ENCODE assay signal across 9 cellular contexts in the genomic region with DNA sequence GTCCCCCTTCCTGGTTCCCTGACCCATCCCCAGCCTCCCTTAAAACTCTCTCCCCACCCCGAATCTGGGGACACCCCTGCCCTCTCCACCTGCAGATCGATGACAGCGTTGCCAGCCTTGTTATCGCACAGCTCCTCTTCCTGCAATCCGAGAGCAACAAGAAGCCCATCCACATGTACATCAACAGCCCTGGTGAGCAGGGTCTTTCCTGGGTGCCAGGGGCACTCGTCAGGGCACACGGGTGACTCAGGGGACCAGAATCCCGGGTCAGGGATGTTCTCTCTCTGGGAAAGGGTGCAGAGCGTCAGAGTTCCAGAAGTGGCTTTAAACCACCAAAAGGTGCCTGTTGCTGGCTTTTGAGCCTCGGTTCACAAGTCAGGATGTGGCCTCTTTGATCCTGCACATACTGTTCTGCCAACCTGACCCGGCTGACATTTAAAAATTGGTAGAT. TPM values are rescaled to one million over a fixed set of nuclear protein-coding genes. Genes with fewer than 3 reads are reported as not detected.
DNase-seq lines count a peak whose midpoint lies in the region; FAIRE-seq and TF ChIP-seq lines count a peak whose summit lies in the region.
"Had no signal": no experiment of that assay in that cellular context is flagged by ENCODE, and none has a peak within 500 bp of the region (broad histone marks: within the 10 kb centered on the region; RNA-seq: fewer than 3 reads in every experiment).

No MANE protein-coding gene starts in this region.

- peak overlapping the region; percentile 82 for H3K4me3 ChIP-seq in GM08714 (ENCODE audit: low read length)
- peak overlapping the region; percentile 63 to 92 (median 68) for H3K4me3 ChIP-seq in H1 (ENCODE audit: extremely low read depth in 1 of 4, insufficient read depth in 2 of 4, low read depth in 3 of 4, low read length in 4 of 4)
- H3K4me3 ChIP-seq in osteoblast (ENCODE audit: insufficient read depth, low read length) = peak overlapping the region; percentile 85

- H3K36me3 ChIP-seq in H1 (ENCODE audit: control insufficient read depth in 2 of 4, insufficient read depth in 4 of 4, low read length in 3 of 4) (peaks cover 5 to 25% (median 11%) of the 10 kb centered on the region in 4 experiments; a peak in 6 of 8 replicates), osteoblast (ENCODE audit: insufficient read depth, low read length) (peaks cover 25% of the 10 kb centered on the region)

- H3K27me3 ChIP-seq in H1 (replicated peaks in 1 of 4; ENCODE audit: control insufficient read depth in 3 of 4, extremely low read depth in 1 of 4, insufficient read depth in 3 of 4, low read length in 3 of 4) = no peaks in the 10 kb centered on the region
- no peaks in the 10 kb centered on the region for H3K27me3 ChIP-seq in osteoblast (ENCODE audit: insufficient read depth, low read length)

- TF ChIP-seq EP300 in H1 (IDR thresholded peaks at IDR 0.05; ENCODE audit: borderline replicate concordance in 1 of 2, low read depth in 2 of 2, low read length in 2 of 2) = no peak

- peak overlapping the region in 2 of 4 experiments; percentile 49 to 55; a peak in 5 of 7 replicates for H3K9ac ChIP-seq in H1 (replicated peaks in 1 of 4; ENCODE audit: extremely low read depth in 1 of 4, low read depth in 3 of 4, low read length in 3 of 4)

- no peaks in the 10 kb centered on the region for H3K9me3 ChIP-seq in H1 (ENCODE audit: insufficient read depth in 2 of 2, low read depth in 1 of 2, low read length in 1 of 2)
- H3K9me3 ChIP-seq in osteoblast (ENCODE audit: low read depth, low read length) = no peaks in the 10 kb centered on the region

- H3K4ac ChIP-seq in H1 (replicated peaks; ENCODE audit: insufficient read length, low read depth, low read length) = no peak overlapping the region

- CTCF ChIA-PET in H1 (lab: Charles Lee; ENCODE audit: partially characterized antibody) = interaction anchor here (0.6 to 1.5 kb wide), 3 partner anchors 18 to 144 kb away, joined by 3 to 7 read pairs (median 4); no protein-coding TSS in a partner anchor

- no peak for TF ChIP-seq RAD21 in H1 (IDR thresholded peaks at IDR 0.05 in 1 of 2, conservative IDR thresholded peaks at IDR 0.05 in 1 of 2; ENCODE audit: low read depth in 2 of 2, low read length in 2 of 2)

- no peak overlapping the region for H3K18ac ChIP-seq in H1 (ENCODE audit: extremely low read depth, low read length)

- no peak for FAIRE-seq in H1 (lab: Jason Lieb, UNC)

- H4K20me1 ChIP-seq in H1 (replicated peaks in 1 of 2; ENCODE audit: control insufficient read depth in 1 of 2, insufficient read depth in 2 of 2, low read length in 2 of 2) (peaks cover 0 to 1% of the 10 kb centered on the region in 2 experiments), osteoblast (ENCODE audit: insufficient read depth, low read length) (no peaks in the 10 kb centered on the region)

- DNase-seq in T-helper 2 cell (peak in 3 of 5 experiments; percentile 28 to 71 (median 52)), H1 (ENCODE audit: low read depth in 1 of 2, low spot score in 2 of 2) (no peak), osteoblast (ENCODE audit: insufficient read length, low spot score, missing footprints) (peak; percentile 56), NCI-H1048 (lab: John Stamatoyannopoulos, UW) (no peak), dedifferentiated amniotic fluid mesenchymal stem cell (ENCODE audit: extremely low spot score) (no peak), amygdala (lab: John Stamatoyannopoulos, UW) (no peak), NCI-H1417 treated with DMSO at 0.1 percent for 48 hours (lab: John Stamatoyannopoulos, UW) (no peak)

- no peak overlapping the region for H3K27ac ChIP-seq in H1 (ENCODE audit: low read depth, low read length)
- peak overlapping the region; percentile 51 for H3K27ac ChIP-seq in osteoblast (ENCODE audit: low read depth, low read length)

- TF ChIP-seq CTCF in H1 (IDR thresholded peaks at IDR 0.05; ENCODE audit: control extremely low read depth in 1 of 3, insufficient read depth in 1 of 3, low read depth in 1 of 3, low read length in 3 of 3) = no peak
- no peak for TF ChIP-seq CTCF in osteoblast (IDR thresholded peaks at IDR 0.05; ENCODE audit: extremely low read depth, low read depth, low read length)

- peaks cover 4% of the 10 kb centered on the region for H3K79me1 ChIP-seq in H1 (ENCODE audit: low read depth, low read length)

- no peak overlapping the region for H2BK5ac ChIP-seq in H1 (ENCODE audit: low read depth, low read length)

- no peak overlapping the region for H3K14ac ChIP-seq in H1 (ENCODE audit: insufficient read length)

- WGBS in H1 (ENCODE audit: extremely low coverage in 1 of 2, insufficient coverage in 1 of 2, insufficient read length in 1 of 2, insufficient replicate concordance in 2 of 2, low coverage in 1 of 2, low lambda C conversion rate in 2 of 2, missing lambda C conversion rate in 1 of 2), 2 experiments = 69% methylated on average over 11 of the region's 11 CpGs; no CpG with 5 or more reads in 1 of the 2 experiments

- no peak overlapping the region for H2AK5ac ChIP-seq in H1 (ENCODE audit: low read depth, low read length)

- H3K4me2 ChIP-seq in H1 (ENCODE audit: insufficient read depth in 1 of 2, low read depth in 2 of 2, low read length in 2 of 2) (peak overlapping the region; percentile 89 to 94), osteoblast (ENCODE audit: insufficient read depth, low read length) (peak overlapping the region; percentile 94)

- H2AFZ ChIP-seq in H1 (ENCODE audit: low read length) = no peak overlapping the region
- H2AFZ ChIP-seq in osteoblast (ENCODE audit: low read length) = peak overlapping the region; percentile 87

- peak overlapping the region; percentile 39 for H3K56ac ChIP-seq in H1 (replicated peaks; ENCODE audit: insufficient read length, low read depth, low read length)

- H4K5ac ChIP-seq in H1 (ENCODE audit: insufficient read length, low read depth, low read length) = no peak overlapping the region

- TF ChIP-seq POLR2A in H1 (IDR thresholded peaks at IDR 0.05; ENCODE audit: control extremely low read depth in 1 of 2, low read depth in 2 of 2, low read length in 2 of 2) = no peak

- H4K8ac ChIP-seq in H1 (ENCODE audit: extremely low read depth, insufficient read depth, low read length) = no peak overlapping the region

- POLR2A ChIA-PET in H1 (lab: Charles Lee; ENCODE audit: partially characterized antibody) = interaction anchor here (1.2 to 1.9 kb wide), 2 partner anchors 10 to 416 kb away, joined by 3 to 10 read pairs; a partner anchor contains a TSS

- peaks cover 5% of the 10 kb centered on the region; the same call in 1 of the 2 replicates for H3K23me2 ChIP-seq in H1 (ENCODE audit: low read depth, low read length)

- H3K4me1 ChIP-seq in H1 (replicated peaks in 1 of 4; ENCODE audit: control insufficient read depth in 3 of 4, insufficient read depth in 4 of 4, low read length in 3 of 4) = peaks cover 0 to 2% (median 1%) of the 10 kb centered on the region in 4 experiments; a peak in 2 of 7 replicates
- H3K4me1 ChIP-seq in osteoblast (ENCODE audit: insufficient read depth, low read length) = peaks cover 5% of the 10 kb centered on the region

- no peak overlapping the region for H3K23ac ChIP-seq in H1 (ENCODE audit: insufficient read length)

- no peak overlapping the region for H2BK20ac ChIP-seq in H1 (ENCODE audit: low read length)

- no peak overlapping the region for H2BK120ac ChIP-seq in H1 (replicated peaks; ENCODE audit: low read depth, low read length)

- 0 out of 2 replicates have a peak overlapping the region, but pooled peaks have one; percentile 9 for H2BK12ac ChIP-seq in H1 (ENCODE audit: low read depth, low read length)

- H4K91ac ChIP-seq in H1 (replicated peaks; ENCODE audit: insufficient read length, low read length) = no peak overlapping the region

- H2BK15ac ChIP-seq in H1 (ENCODE audit: low read length) = no peak overlapping the region

- peaks cover 0 to 6% of the 10 kb centered on the region in 2 experiments; a peak in 2 of 4 replicates for H3K79me2 ChIP-seq in H1 (ENCODE audit: control insufficient read depth in 1 of 2, insufficient read depth in 2 of 2, low read length in 2 of 2)
- H3K79me2 ChIP-seq in osteoblast (ENCODE audit: insufficient read depth, low read length) = peaks cover 19% of the 10 kb centered on the region

RNA-seq across cellular contexts. Expression of a gene that starts 1.0 kb away (rescaled TPM):
- 86.3 and 88.7 TPM in 2 replicates for total RNA-seq in H1 (2021; fragmentation: NEBNext Ultra II Directional; extraction: Animal tissue kit (Norgen Biotek cat#: 25700))
- polyA plus RNA-seq in H1 (2011; rRNA removed) = 280 and 387 TPM in 2 replicates
- 164 TPM for polyA plus RNA-seq in H1 (2011; cell fraction: cytosol; rRNA removed)
- polyA plus RNA-seq in H1 (2011; cell fraction: nucleus; rRNA removed) = 121 TPM
- polyA plus RNA-seq in H1 (2012, experiment 1 of 2) = 66.2 to 76.4 TPM (median 68.1 TPM) in 4 replicates
- polyA plus RNA-seq in H1 (2012, experiment 2 of 2) = 93.6 TPM
- polyA plus RNA-seq in H1 (2013, experiment 1 of 2) = 135 TPM
- polyA plus RNA-seq in H1 (2013, experiment 2 of 2) = 140 TPM
- polyA minus RNA-seq in H1 (2011; rRNA and poly(A)+ RNA removed) = 21.4 and 24.7 TPM in 2 replicates
- 34.5 TPM for polyA minus RNA-seq in H1 (2011; cell fraction: cytosol; rRNA and poly(A)+ RNA removed)
- polyA minus RNA-seq in H1 (2011; cell fraction: nucleus; rRNA and poly(A)+ RNA removed) = 27.3 TPM
- 31.5 and 32.4 TPM in 2 replicates for total RNA-seq in osteoblast

RNA-seq across cellular contexts. Expression of a gene that starts 10.2 kb away (rescaled TPM):
- total RNA-seq in H1 (2021; fragmentation: NEBNext Ultra II Directional; extraction: Animal tissue kit (Norgen Biotek cat#: 25700)) = 66.3 and 75.6 TPM in 2 replicates
- polyA plus RNA-seq in H1 (2011; rRNA removed) = 100 and 145 TPM in 2 replicates
- polyA plus RNA-seq in H1 (2011; cell fraction: cytosol; rRNA removed) = 57.2 TPM
- polyA plus RNA-seq in H1 (2011; cell fraction: nucleus; rRNA removed) = 63.6 TPM
- polyA plus RNA-seq in H1 (2012, experiment 1 of 2) = 25.5 to 66.0 TPM (median 58.6 TPM) in 4 replicates
- 88.7 TPM for polyA plus RNA-seq in H1 (2012, experiment 2 of 2)
- 40.9 TPM for polyA plus RNA-seq in H1 (2013, experiment 1 of 2)
- 38.2 TPM for polyA plus RNA-seq in H1 (2013, experiment 2 of 2)
- polyA minus RNA-seq in H1 (2011; rRNA and poly(A)+ RNA removed) = 5.5 and 9.5 TPM in 2 replicates
- 29.0 TPM for polyA minus RNA-seq in H1 (2011; cell fraction: cytosol; rRNA and poly(A)+ RNA removed)
- polyA minus RNA-seq in H1 (2011; cell fraction: nucleus; rRNA and poly(A)+ RNA removed) = 16.0 TPM
- total RNA-seq in osteoblast = 48.9 and 52.1 TPM in 2 replicates

RNA-seq across cellular contexts. Expression of a gene that starts 13.4 kb away (rescaled TPM):
- total RNA-seq in H1 (2021; fragmentation: NEBNext Ultra II Directional; extraction: Animal tissue kit (Norgen Biotek cat#: 25700)) = 1.9 and 2.1 TPM in 2 replicates
- polyA plus RNA-seq in H1 (2011; rRNA removed) = 1.0 and 1.4 TPM in 2 replicates
- 0.67 TPM for polyA plus RNA-seq in H1 (2011; cell fraction: cytosol; rRNA removed)
- polyA plus RNA-seq in H1 (2011; cell fraction: nucleus; rRNA removed) = 1.1 TPM
- 1.0 to 1.3 TPM (median 1.1 TPM) in 4 replicates for polyA plus RNA-seq in H1 (2012, experiment 1 of 2)
- polyA plus RNA-seq in H1 (2012, experiment 2 of 2) = 1.2 TPM
- 0.83 TPM for polyA plus RNA-seq in H1 (2013, experiment 1 of 2)
- polyA plus RNA-seq in H1 (2013, experiment 2 of 2) = 0.81 TPM
- 0.51 and 0.54 TPM in 2 replicates for polyA minus RNA-seq in H1 (2011; rRNA and poly(A)+ RNA removed)
- polyA minus RNA-seq in H1 (2011; cell fraction: cytosol; rRNA and poly(A)+ RNA removed) = 2.6 TPM
- 0.60 TPM for polyA minus RNA-seq in H1 (2011; cell fraction: nucleus; rRNA and poly(A)+ RNA removed)
- 1.1 and 1.2 TPM in 2 replicates for total RNA-seq in osteoblast

RNA-seq across cellular contexts. Expression of a gene that starts 29.0 kb away (rescaled TPM):
- total RNA-seq in H1 (2021; fragmentation: NEBNext Ultra II Directional; extraction: Animal tissue kit (Norgen Biotek cat#: 25700)) = not detected in 2 replicates
- polyA plus RNA-seq in H1 (2011; rRNA removed) = 0.05 TPM in 1 of 2 replicates, not detected in the other
- not detected for polyA plus RNA-seq in H1 (2011; cell fraction: cytosol; rRNA removed)
- polyA plus RNA-seq in H1 (2011; cell fraction: nucleus; rRNA removed) = not detected
- not detected in 4 replicates for polyA plus RNA-seq in H1 (2012, experiment 1 of 2)
- polyA plus RNA-seq in H1 (2012, experiment 2 of 2) = not detected
- polyA plus RNA-seq in H1 (2013, experiment 1 of 2) = not detected
- not detected for polyA plus RNA-seq in H1 (2013, experiment 2 of 2)
- polyA minus RNA-seq in H1 (2011; rRNA and poly(A)+ RNA removed) = not detected in 2 replicates
- not detected for polyA minus RNA-seq in H1 (2011; cell fraction: cytosol; rRNA and poly(A)+ RNA removed)
- polyA minus RNA-seq in H1 (2011; cell fraction: nucleus; rRNA and poly(A)+ RNA removed) = not detected
- under 0.01 TPM in 1 of 2 replicates, not detected in the other for total RNA-seq in osteoblast
- total RNA-seq: RPMI7951 had no signal

RNA-seq across cellular contexts. Expression of a gene that starts 30.6 kb away (rescaled TPM):
- total RNA-seq in H1 (2021; fragmentation: NEBNext Ultra II Directional; extraction: Animal tissue kit (Norgen Biotek cat#: 25700)) = 56.3 and 60.8 TPM in 2 replicates
- 29.3 and 38.5 TPM in 2 replicates for polyA plus RNA-seq in H1 (2011; rRNA removed)
- polyA plus RNA-seq in H1 (2011; cell fraction: cytosol; rRNA removed) = 62.3 TPM
- polyA plus RNA-seq in H1 (2011; cell fraction: nucleus; rRNA removed) = 44.0 TPM
- 62.5 to 69.8 TPM (median 66.6 TPM) in 4 replicates for polyA plus RNA-seq in H1 (2012, experiment 1 of 2)
- 35.4 TPM for polyA plus RNA-seq in H1 (2012, experiment 2 of 2)
- 56.6 TPM for polyA plus RNA-seq in H1 (2013, experiment 1 of 2)
- 49.7 TPM for polyA plus RNA-seq in H1 (2013, experiment 2 of 2)
- 30.4 TPM in 2 replicates for polyA minus RNA-seq in H1 (2011; rRNA and poly(A)+ RNA removed)
- polyA minus RNA-seq in H1 (2011; cell fraction: cytosol; rRNA and poly(A)+ RNA removed) = 33.5 TPM
- polyA minus RNA-seq in H1 (2011; cell fraction: nucleus; rRNA and poly(A)+ RNA removed) = 13.9 TPM
- 47.1 and 48.1 TPM in 2 replicates for total RNA-seq in osteoblast

Comparison
In these comparisons a context has a peak if more than half of its experiments do, and no peak if none do; other contexts are left out.
1. DNase-seq: peak in T-helper 2 cell (3 of 5) and osteoblast (single experiment); none in H1 (0 of 2), NCI-H1048 (single experiment), dedifferentiated amniotic fluid mesenchymal stem cell (single experiment), amygdala (0 of 56) and NCI-H1417 treated with DMSO at 0.1 percent for 48 hours (single experiment).
2. Peak in every context shown above with its lines, with median percentiles within 50 percentile points of each other: H3K4me3 ChIP-seq.